ENCODE assay signal across 7 cellular contexts in genomic region chr20:2508631-2509467, GRCh38. TPM values are rescaled to one million over a fixed set of nuclear protein-coding genes. Genes with fewer than 3 reads are reported as not detected.
DNase-seq lines count a peak whose midpoint lies in the region; ATAC-seq and TF ChIP-seq lines count a peak whose summit lies in the region.

Gene ZNF343, minus strand, starts transcription at chr20:2508915. Its CDS starts 15,020 bp downstream, at chr20:2493895.

- no peaks in the 10 kb centered on the region for H3K9me2 ChIP-seq in hepatocyte (replicated peaks; ENCODE audit: insufficient read depth)

- under 1% methylated on average over 53 of the region's 53 CpGs for WGBS in hepatocyte (ENCODE audit: low lambda C conversion rate, missing lambda C conversion rate)

- peak within 1 kb of the TSS; percentile 88 to 90 for H3K27ac ChIP-seq in ascending aorta
- H3K27ac ChIP-seq in hepatocyte = peak within 1 kb of the TSS; percentile 81

- DNase-seq in NCI-H146 treated with DMSO at 0.1 percent for 48 hours (lab: John Stamatoyannopoulos, UW; ENCODE audit: unreplicated experiment) (peak; percentile 92), T-helper 2 cell (peak; percentile 36 to 89 (median 67)), ascending aorta (ENCODE audit: low spot score in 2 of 2) (peak in 1 of 2 donors; percentile 88), hepatocyte (ENCODE audit: low spot score) (peak; percentile 88), retina (peak; percentile 99)

- H3K79me2 ChIP-seq in hepatocyte = peaks cover 37% of the 10 kb centered on the region

- intact Hi-C loops in ascending aorta (cut with DNase I) = loop anchor here (1.0 to 5.0 kb wide), 4 partner anchors 15 to 407 kb away; partner anchors contain the start of genes NOP56, SNRPB and STK35

- TF ChIP-seq CTCF in ascending aorta (IDR thresholded peaks at IDR 0.05) (no peak), hepatocyte (IDR thresholded peaks at IDR 0.05; ENCODE audit: poor library complexity) (no peak)

- H3K4me1 ChIP-seq in ascending aorta = peaks cover 0 to 13% of the 10 kb centered on the region in 2 donors
- peaks cover 8% of the 10 kb centered on the region for H3K4me1 ChIP-seq in hepatocyte (ENCODE audit: insufficient read depth)

- no peaks in the 10 kb centered on the region for H3K9me3 ChIP-seq in ascending aorta
- no peaks in the 10 kb centered on the region for H3K9me3 ChIP-seq in hepatocyte (ENCODE audit: low read depth)

- H3K36me3 ChIP-seq in ascending aorta (no peaks in the 10 kb centered on the region), hepatocyte (replicated peaks; ENCODE audit: insufficient read depth, low read depth) (no peaks in the 10 kb centered on the region)

- peak within 1 kb of the TSS; percentile 85 for H3K4me2 ChIP-seq in hepatocyte

- no peaks in the 10 kb centered on the region for H3K27me3 ChIP-seq in ascending aorta
- H3K27me3 ChIP-seq in hepatocyte = no peaks in the 10 kb centered on the region

- H2AFZ ChIP-seq in hepatocyte = peak within 1 kb of the TSS; percentile 59

- H4K20me1 ChIP-seq in hepatocyte (ENCODE audit: insufficient read depth, poor library complexity, severe bottlenecking) = no peaks in the 10 kb centered on the region

- ATAC-seq in GM18498 (IDR thresholded peaks at IDR 0.05; ENCODE audit: unreplicated experiment) (peak; percentile 97), HG02852 (IDR thresholded peaks at IDR 0.05; ENCODE audit: unreplicated experiment) (peak; percentile 97)

- H3K4me3 ChIP-seq in ascending aorta = peak within 1 kb of the TSS; percentile 74 to 80
- H3K4me3 ChIP-seq in hepatocyte = peak within 1 kb of the TSS; percentile 84

RNA-seq across cellular contexts. Expression of gene ZNF343, which starts in this region (rescaled TPM):
- total RNA-seq in ascending aorta = 0.64 TPM
- total RNA-seq in hepatocyte = 7.0 and 7.7 TPM in 2 replicates
- polyA plus RNA-seq in hepatocyte = 4.4 and 6.2 TPM in 2 replicates
